30 cellular contexts compared by ENCODE assay signal in the genomic region with DNA sequence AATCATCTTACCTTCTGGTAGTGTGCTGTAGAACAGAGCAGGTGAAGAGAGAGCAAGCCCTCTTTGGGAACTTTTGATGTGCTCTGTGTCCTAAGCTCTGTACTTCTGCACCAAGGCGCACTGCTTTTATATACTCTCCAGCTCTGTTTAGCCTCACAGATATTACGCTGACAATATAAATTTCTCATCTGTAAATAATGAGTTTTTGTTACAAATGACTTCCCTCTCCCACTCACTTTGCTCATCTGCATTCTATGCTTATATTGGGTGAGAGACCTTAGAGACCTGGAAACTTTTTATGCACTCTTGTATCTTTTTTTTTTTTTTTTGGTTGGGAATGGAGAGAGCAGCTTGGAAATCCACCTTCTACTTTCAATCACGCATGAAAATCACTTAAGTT. TPM values are rescaled to one million over a fixed set of nuclear protein-coding genes. Genes with fewer than 3 reads are reported as not detected.
"Had no signal": no experiment of that assay in that cellular context is flagged by ENCODE, and none has a peak within 500 bp of the region (broad histone marks: within the 10 kb centered on the region; RNA-seq: fewer than 3 reads in every experiment).

Gene GCG (minus strand): TSS at position 101 of the 400 bp plus-strand sequence. CDS start 3,069 bp downstream, outside the sequence.

- H3K4me2 ChIP-seq: neural progenitor cell had no signal

- H2AFZ ChIP-seq: neural progenitor cell had no signal

- H3K9me3 ChIP-seq: esophagus squamous epithelium, heart right ventricle, psoas muscle, suprapubic skin, transverse colon, vagina had no signal

- DNase-seq: dermis blood vessel endothelial cell; effector memory CD4-positive, alpha-beta T cell; erythroblast; esophagus squamous epithelium; foreskin melanocyte; glutamatergic neuron; heart right ventricle; mesenchymal stem cell; naive thymus-derived CD4-positive, alpha-beta T cell; psoas muscle; right cardiac atrium; stimulated activated CD4-positive, alpha-beta T cell treated with anti-CD3 and anti-CD28 coated beads, Interleukin-15, amount 100 ng/mL, for 24 hours; stimulated activated CD4-positive, alpha-beta T cell treated with anti-CD3 and anti-CD28 coated beads, Interleukin-2, amount 100 ng/mL, for 48 hours; stimulated activated naive CD4-positive, alpha-beta T cell; stimulated activated naive CD8-positive, alpha-beta T cell treated with anti-CD3 and anti-CD28 coated beads, Interleukin-15, amount 100 ng/mL, for 72 hours; transverse colon had no signal

- H3K9me3 Mint-ChIP-seq: mesothelial cell of epicardium; naive thymus-derived CD4-positive, alpha-beta T cell; nephron; neural progenitor cell; stimulated activated naive CD8-positive, alpha-beta T cell treated with anti-CD3 and anti-CD28 coated beads, Interleukin-15, amount 100 ng/mL, for 72 hours had no signal

- H3K4me3 Mint-ChIP-seq: mesothelial cell of epicardium; naive thymus-derived CD4-positive, alpha-beta T cell; nephron; neural progenitor cell; stimulated activated naive CD8-positive, alpha-beta T cell treated with anti-CD3 and anti-CD28 coated beads, Interleukin-15, amount 100 ng/mL, for 72 hours had no signal

- H3K4me1 ChIP-seq: esophagus squamous epithelium, heart right ventricle, neural progenitor cell, psoas muscle, suprapubic skin, transverse colon, vagina had no signal

- H3K27ac Mint-ChIP-seq: mesothelial cell of epicardium; naive thymus-derived CD4-positive, alpha-beta T cell; nephron; neural progenitor cell; stimulated activated naive CD8-positive, alpha-beta T cell treated with anti-CD3 and anti-CD28 coated beads, Interleukin-15, amount 100 ng/mL, for 72 hours had no signal

- H3K4me3 ChIP-seq: coronary artery, esophagus squamous epithelium, heart right ventricle, neural progenitor cell, psoas muscle, skin epidermis, suprapubic skin, transverse colon, vagina had no signal

- H3K4me1 Mint-ChIP-seq: nephron; neural progenitor cell; stimulated activated naive CD8-positive, alpha-beta T cell treated with anti-CD3 and anti-CD28 coated beads, Interleukin-15, amount 100 ng/mL, for 72 hours had no signal

- H3K36me3 Mint-ChIP-seq: mesothelial cell of epicardium; naive thymus-derived CD4-positive, alpha-beta T cell; neural progenitor cell had no signal

- H3K36me3 ChIP-seq: esophagus squamous epithelium, heart right ventricle, neural progenitor cell, suprapubic skin, transverse colon, vagina had no signal

- ATAC-seq: heart right ventricle; left lobe of liver; naive thymus-derived CD4-positive, alpha-beta T cell; psoas muscle; right cardiac atrium; stimulated activated naive CD8-positive, alpha-beta T cell treated with anti-CD3 and anti-CD28 coated beads, Interleukin-15, amount 100 ng/mL, for 72 hours had no signal

- H3K27me3 ChIP-seq: suprapubic skin, vagina had no signal

- H3K9ac ChIP-seq: neural progenitor cell had no signal

- H3K27ac ChIP-seq: coronary artery, esophagus squamous epithelium, heart right ventricle, neural progenitor cell, psoas muscle, skin epidermis, suprapubic skin, transverse colon, vagina had no signal

RNA-seq across cellular contexts. Expression of gene GCG, which starts in this region (rescaled TPM):
- total RNA-seq: chondrocyte; dermis blood vessel endothelial cell; esophagus squamous epithelium; heart right ventricle; left lobe of liver; lower leg skin; lung microvascular endothelial cell; naive thymus-derived CD4-positive, alpha-beta T cell; osteoblast; psoas muscle; renal cortical epithelial cell; right cardiac atrium; suprapubic skin; ureter; vagina had no signal
